In the genomic region with DNA sequence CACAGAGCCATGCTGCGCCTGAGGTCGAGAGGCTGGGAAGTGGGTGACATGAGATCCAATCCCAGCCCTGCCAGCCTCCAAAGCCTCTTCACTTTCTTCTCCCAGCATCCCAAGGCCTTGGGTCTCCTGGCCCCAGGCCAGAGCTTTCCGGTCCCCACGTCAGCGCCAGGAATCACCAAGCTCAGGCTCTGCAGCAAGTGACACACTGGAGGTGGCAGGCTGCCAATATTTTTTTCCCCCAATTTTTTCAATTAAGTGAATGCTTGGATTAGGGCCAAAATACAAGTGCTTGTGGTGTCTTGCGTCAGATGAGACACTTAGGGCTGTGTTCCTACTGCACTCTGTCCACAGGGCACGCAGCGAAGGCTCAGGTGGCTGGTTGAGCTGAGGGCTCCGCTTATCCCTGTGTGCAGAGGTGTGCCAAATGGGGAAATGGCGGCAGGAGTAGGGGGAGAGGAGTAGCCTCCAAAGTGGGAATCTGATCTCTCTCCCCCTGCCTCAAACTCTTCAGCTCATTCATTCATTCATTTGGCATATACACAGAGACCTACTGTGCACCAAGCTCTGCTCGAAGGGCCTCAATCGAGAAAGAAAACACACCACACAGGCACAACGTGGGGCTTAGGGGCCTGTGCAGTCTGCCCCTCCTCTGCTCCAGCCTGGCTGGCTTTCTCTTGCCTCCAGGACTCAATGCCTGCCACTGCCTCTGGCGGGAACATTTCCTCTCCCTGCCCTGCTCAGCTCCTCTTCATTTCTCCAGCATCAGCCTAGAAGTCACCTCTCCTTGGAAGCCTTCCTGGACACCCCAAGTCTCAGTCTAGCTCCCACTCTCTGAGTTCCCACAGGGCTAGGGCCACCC, we compare ENCODE assay signal across 8 cellular contexts. TPM values are rescaled to one million over a fixed set of nuclear protein-coding genes. Genes with fewer than 3 reads are reported as not detected.
DNase-seq lines count a peak whose midpoint lies in the region; ATAC-seq and TF ChIP-seq lines count a peak whose summit lies in the region.

No MANE protein-coding gene starts in this region.

- no peaks in the 10 kb centered on the region for H3K9me2 ChIP-seq in PC-3 (replicated peaks; ENCODE audit: low read length)

- no peak overlapping the region for H4K8ac ChIP-seq in H9 (replicated peaks; ENCODE audit: insufficient read length, low read depth, low read length)

- no peaks in the 10 kb centered on the region for H3F3A ChIP-seq in PC-3 (ENCODE audit: low read length, unreplicated experiment)

- no peak overlapping the region for H2AK5ac ChIP-seq in H9 (ENCODE audit: insufficient read length, low read length)

- no peak overlapping the region for H3K4me3 ChIP-seq in PC-3 (ENCODE audit: low read length)

- no peak overlapping the region for H3K18ac ChIP-seq in H9 (ENCODE audit: insufficient read length, low read depth, low read length)

- H3K23ac ChIP-seq in H9 (ENCODE audit: insufficient read length, low read depth, low read length): no peak overlapping the region

- TF ChIP-seq CTCF in H9 (conservative IDR thresholded peaks at IDR 0.05): no peak
- TF ChIP-seq CTCF in PC-3 (conservative IDR thresholded peaks at IDR 0.05; ENCODE audit: low read depth, low read length): no peak

- no peak overlapping the region for H4K5ac ChIP-seq in H9 (ENCODE audit: insufficient read length, low read depth, low read length)

- H3K79me2 ChIP-seq in H9 (ENCODE audit: insufficient read depth, low read length) (peaks cover 2% of the 10 kb centered on the region; the same call in 1 of the 2 replicates), PC-3 (ENCODE audit: low read length) (no peaks in the 10 kb centered on the region)

- no peak overlapping the region for H2BK120ac ChIP-seq in H9 (ENCODE audit: low read depth, low read length, poor library complexity, severe bottlenecking)

- no peaks in the 10 kb centered on the region for H3K9me3 Mint-ChIP-seq in H9
- no peaks in the 10 kb centered on the region for H3K9me3 Mint-ChIP-seq in activated CD4-positive, alpha-beta T cell treated with anti-CD3 and anti-CD28 coated beads for 36 hours (ENCODE audit: low read depth)

- no peak overlapping the region for H4K91ac ChIP-seq in H9 (ENCODE audit: insufficient read length, low read depth, low read length)

- peaks cover 0 to 13% (median 0%) of the 10 kb centered on the region in 3 experiments; a peak in 5 of 7 replicates for H3K36me3 Mint-ChIP-seq in H9 (ENCODE audit: insufficient read depth in 1 of 3, low read depth in 3 of 3)
- no peaks in the 10 kb centered on the region for H3K36me3 Mint-ChIP-seq in activated CD4-positive, alpha-beta T cell treated with anti-CD3 and anti-CD28 coated beads for 36 hours (ENCODE audit: low read depth)

- H3K9me3 ChIP-seq in H9 (ENCODE audit: control insufficient read depth, low read depth, low read length) (no peaks in the 10 kb centered on the region), PC-3 (ENCODE audit: low read length) (no peaks in the 10 kb centered on the region)

- H3K27ac Mint-ChIP-seq in H9: peak overlapping the region in 2 of 3 experiments; percentile 69 to 77; a peak in 5 of 7 replicates
- H3K27ac Mint-ChIP-seq in activated CD4-positive, alpha-beta T cell treated with anti-CD3 and anti-CD28 coated beads for 36 hours: no peak overlapping the region

- no peak overlapping the region for H2BK5ac ChIP-seq in H9 (ENCODE audit: insufficient read length, low read length)

- H3T11ph ChIP-seq in H9 (ENCODE audit: low read length): no peak overlapping the region

- H3K27me3 ChIP-seq in H9 (ENCODE audit: insufficient read depth, low read length): no peaks in the 10 kb centered on the region
- no peaks in the 10 kb centered on the region for H3K27me3 ChIP-seq in PC-3 (ENCODE audit: low read length)

- POLR2A ChIA-PET in PC-3 (lab: Charles Lee; ENCODE audit: unreplicated experiment): no interaction called here
- POLR2A ChIA-PET in activated CD4-positive, alpha-beta T cell treated with anti-CD3 and anti-CD28 coated beads for 36 hours (lab: Charles Lee): interaction anchor here (1.1 kb wide), 1 partner anchor 395 kb away, joined by 3 read pairs; no protein-coding TSS in a partner anchor

- no peak overlapping the region for H2BK20ac ChIP-seq in H9 (ENCODE audit: low read depth, low read length, poor library complexity, severe bottlenecking)

- intact Hi-C loops in PC-3 (cut with micrococcal nuclease): no loop called here
- intact Hi-C loops in activated CD4-positive, alpha-beta T cell treated with anti-CD3 and anti-CD28 coated beads for 36 hours (cut with DNase I, micrococcal nuclease): no loop called here

- CTCF ChIA-PET in PC-3 (lab: Charles Lee): no interaction called here
- CTCF ChIA-PET in activated CD4-positive, alpha-beta T cell treated with anti-CD3 and anti-CD28 coated beads for 36 hours (lab: Charles Lee): interaction anchor here (0.9 to 1.0 kb wide), 2 partner anchors 14 to 279 kb away, joined by 3 to 4 read pairs; no protein-coding TSS in a partner anchor

- no peaks in the 10 kb centered on the region for H4K20me1 ChIP-seq in H9 (ENCODE audit: control insufficient read depth, insufficient read depth, insufficient read length)
- no peaks in the 10 kb centered on the region for H4K20me1 ChIP-seq in PC-3 (ENCODE audit: low read length)

- WGBS in H9 (ENCODE audit: extremely low coverage, insufficient read length, low lambda C conversion rate): no CpG with 5 or more reads among the region's 14 CpGs

- no TSS peak for BruUV-seq in PC-3 (replicated peaks; lab: Mats Ljungman, UMichigan)

- H3K4me3 Mint-ChIP-seq in H9: no peak overlapping the region
- no peak overlapping the region for H3K4me3 Mint-ChIP-seq in activated CD4-positive, alpha-beta T cell treated with anti-CD3 and anti-CD28 coated beads for 36 hours

- H3K79me1 ChIP-seq in H9 (ENCODE audit: insufficient read depth, low read depth, low read length, poor library complexity, severe bottlenecking): no peaks in the 10 kb centered on the region

- DNase-seq in H9 (no peak), PC-3 (peak; percentile 43), fibroblast of peridontal ligament (ENCODE audit: extremely low read depth) (peak; percentile 57), pulmonary artery endothelial cell (ENCODE audit: low read depth, low spot score) (peak; percentile 85)
- no peak for DNase-seq in activated CD4-positive, alpha-beta T cell treated with anti-CD3 and anti-CD28 coated beads for 36 hours
- no peak for DNase-seq in activated CD8-positive, alpha-beta memory T cell treated with anti-CD3 and anti-CD28 coated beads, Interleukin-2, amount 50 U/mL, for 48 hours

- H3K14ac ChIP-seq in H9 (ENCODE audit: insufficient read depth, low read length): no peak overlapping the region; the same call in 1 of the 2 replicates

- H3K9ac ChIP-seq in H9 (ENCODE audit: extremely low read depth, insufficient read length, low read length) (no peak overlapping the region), PC-3 (ENCODE audit: low read length) (no peak overlapping the region)

- H2AFZ ChIP-seq in H9 (ENCODE audit: low read length) (no peak overlapping the region), PC-3 (ENCODE audit: low read length) (no peak overlapping the region)

- H3K4me1 ChIP-seq in H9 (ENCODE audit: insufficient read depth, low read length): no peaks in the 10 kb centered on the region
- no peaks in the 10 kb centered on the region for H3K4me1 ChIP-seq in PC-3 (ENCODE audit: insufficient read depth, low read length)

- no peaks in the 10 kb centered on the region for H3K23me2 ChIP-seq in H9 (ENCODE audit: insufficient read length, low read depth, low read length, poor library complexity, severe bottlenecking)

- ATAC-seq in PC-3 (no peak), HG03521 (IDR thresholded peaks at IDR 0.05; ENCODE audit: unreplicated experiment) (no peak), HG02981 (IDR thresholded peaks at IDR 0.05; ENCODE audit: unreplicated experiment) (no peak)
- ATAC-seq in activated CD4-positive, alpha-beta T cell treated with anti-CD3 and anti-CD28 coated beads for 36 hours: no peak

- H3K4ac ChIP-seq in H9 (ENCODE audit: low read depth, low read length): no peak overlapping the region

- no peaks in the 10 kb centered on the region for H3K27me3 Mint-ChIP-seq in H9 (ENCODE audit: low read depth)
- peaks cover 3% of the 10 kb centered on the region for H3K27me3 Mint-ChIP-seq in activated CD4-positive, alpha-beta T cell treated with anti-CD3 and anti-CD28 coated beads for 36 hours

- H2BK15ac ChIP-seq in H9 (ENCODE audit: low read depth, low read length): no peak overlapping the region

- no peak overlapping the region for H3K27ac ChIP-seq in H9 (ENCODE audit: insufficient read length, low read depth, low read length)
- no peak overlapping the region for H3K27ac ChIP-seq in PC-3 (ENCODE audit: low read length)

- H3K4me1 Mint-ChIP-seq in H9: peaks cover 2 to 7% of the 10 kb centered on the region in 2 experiments; a peak in 1 of 4 replicates
- no peaks in the 10 kb centered on the region for H3K4me1 Mint-ChIP-seq in activated CD4-positive, alpha-beta T cell treated with anti-CD3 and anti-CD28 coated beads for 36 hours

- H3K36me3 ChIP-seq in PC-3 (ENCODE audit: low read depth, low read length): no peaks in the 10 kb centered on the region

- H2BK12ac ChIP-seq in H9 (ENCODE audit: insufficient read length, low read depth, low read length): no peak overlapping the region

- H3K56ac ChIP-seq in H9 (ENCODE audit: insufficient read length, low read depth, low read length): no peak overlapping the region

- H3K4me2 ChIP-seq in H9 (ENCODE audit: insufficient read depth, insufficient read length, low read length): no peak overlapping the region
- no peak overlapping the region for H3K4me2 ChIP-seq in PC-3 (ENCODE audit: low read length)

RNA-seq across cellular contexts. Expression of gene SH3PXD2B, which starts 16.7 kb away (rescaled TPM):
- total RNA-seq in H9 (2021) (48.1 and 49.0 TPM in 2 replicates), PC-3 (2014; rRNA removed) (8.9 and 9.8 TPM in 2 replicates), pulmonary artery endothelial cell (19.4 and 25.9 TPM in 2 replicates)
- 1 to 10 TPM; 1.3 to 1.8 TPM for total RNA-seq in activated CD4-positive, alpha-beta T cell treated with anti-CD3 and anti-CD28 coated beads for 36 hours

Comparison
In these comparisons a context has a peak if more than half of its experiments do, and no peak if none do; other contexts are left out.
1. DNase-seq: peak in PC-3 (single experiment), fibroblast of peridontal ligament (single experiment) and pulmonary artery endothelial cell (single experiment); none in H9 (single experiment), activated CD4-positive, alpha-beta T cell treated with anti-CD3 and anti-CD28 coated beads for 36 hours (single experiment) and activated CD8-positive, alpha-beta memory T cell treated with anti-CD3 and anti-CD28 coated beads, Interleukin-2, amount 50 U/mL, for 48 hours (single experiment).